Comparison of ENCODE assay signal across 19 cellular contexts in the genomic region with DNA sequence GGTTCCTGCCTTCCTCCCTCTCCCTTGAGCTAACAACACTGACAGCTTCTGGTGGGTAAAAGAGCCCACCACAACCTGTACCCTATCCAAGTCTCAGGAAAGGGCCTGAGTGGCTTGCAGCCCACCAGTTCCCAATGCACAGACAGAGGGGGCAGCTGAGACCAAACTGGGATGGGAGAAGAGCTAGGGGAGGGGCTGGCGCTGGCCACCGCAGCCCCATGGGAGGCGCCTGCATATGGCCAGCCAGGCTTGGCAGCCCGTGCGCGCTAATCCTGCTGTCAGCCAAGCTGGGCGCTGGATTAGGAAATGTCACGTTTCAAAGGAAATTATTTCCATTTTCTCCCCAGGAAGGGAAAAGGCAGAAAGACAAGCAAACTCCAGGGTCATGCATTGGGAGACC.
A peak's percentile ranks its signal among the peaks of the same experiment; 100 is the strongest.
DNase-seq lines count a peak whose midpoint lies in the region; ATAC-seq, FAIRE-seq and TF ChIP-seq lines count a peak whose summit lies in the region.
"Had no signal": no experiment of that assay in that cellular context is flagged by ENCODE, and none has a peak within 500 bp of the region (broad histone marks: within the 10 kb centered on the region; RNA-seq: fewer than 3 reads in every experiment).

No MANE protein-coding gene starts in this region.

- peak; percentile 26 for TF ChIP-seq CTCF in D721Med (IDR thresholded peaks at IDR 0.05; ENCODE audit: insufficient read depth, missing control alignments)
- no peak for TF ChIP-seq CTCF in coronary artery (IDR thresholded peaks at IDR 0.05)

- no peak for FAIRE-seq in D721Med (lab: Jason Lieb, UNC)
- FAIRE-seq: G401.6, GM12891, K562, RCC 7860 had no signal

- DNase-seq in D721Med (ENCODE audit: insufficient read length, low spot score): peak; percentile 88
- DNase-seq in NCI-H524 treated with DMSO at 0.1 percent for 48 hours (lab: John Stamatoyannopoulos, UW): peak; percentile 35
- DNase-seq in coronary artery (ENCODE audit: low spot score): peak; percentile 24
- peak; percentile 47 for DNase-seq in posterior vena cava (ENCODE audit: low spot score)
- DNase-seq in NCI-H1417 (lab: John Stamatoyannopoulos, UW): no peak
- DNase-seq: GM23248, NCI-H146, NCI-H2081 treated with DMSO at 0.1 percent for 48 hours, NCI-H2227 treated with DMSO at 0.1 percent for 48 hours, NCI-H774, SHP77 treated with DMSO at 0.1 percent for 48 hours had no signal

- no peak overlapping the region for H3K27ac ChIP-seq in coronary artery
- H3K27ac ChIP-seq: BLaER1 treated with 17β-estradiol and CSF1 and Interleukin-3, amounts not matched to agents 10 nM and 100 nM; GM23248 had no signal

- intact Hi-C loops in posterior vena cava (cut with DNase I): loop anchor here in 1 of 2 donors (10.0 kb wide), 1 partner anchor 729 kb away; no protein-coding TSS in a partner anchor

- ATAC-seq in HG02885 (IDR thresholded peaks at IDR 0.05; ENCODE audit: poor library complexity, unreplicated experiment) (no peak), GM21717 (IDR thresholded peaks at IDR 0.05; ENCODE audit: unreplicated experiment) (no peak), HG03139 (IDR thresholded peaks at IDR 0.05; ENCODE audit: unreplicated experiment) (no peak)
- ATAC-seq: K562 had no signal

- H3K4me3 ChIP-seq in coronary artery: no peak overlapping the region
- H3K4me3 ChIP-seq: BLaER1 treated with 17β-estradiol and CSF1 and Interleukin-3, amounts not matched to agents 10 nM and 100 nM; GM23248; K562 had no signal

Comparison
In these comparisons a context has a peak if more than half of its experiments do, and no peak if none do; other contexts are left out.
1. DNase-seq: peak in D721Med (single experiment), NCI-H524 treated with DMSO at 0.1 percent for 48 hours (single experiment), coronary artery (single experiment) and posterior vena cava (single experiment); none in NCI-H1417 (0 of 3).